Comparison of ENCODE assay signal across 9 cellular contexts in genomic region chr4:68297137-68297536, GRCh38. TPM values are rescaled to one million over a fixed set of nuclear protein-coding genes. Genes with fewer than 3 reads are reported as not detected.
"Had no signal": no experiment of that assay in that cellular context is flagged by ENCODE, and none has a peak within 500 bp of the region (broad histone marks: within the 10 kb centered on the region; RNA-seq: fewer than 3 reads in every experiment).

No MANE protein-coding gene starts in this region.

- ATAC-seq: GM12878 had no signal

- DNase-seq: GDM1, GF-D8 had no signal

- FAIRE-seq: G401.6, GM12878, GM12891, GM12892, GM18507, GM19239 had no signal

- H3K4me3 ChIP-seq: GM12878 had no signal

RNA-seq across cellular contexts. Expression of gene TMPRSS11B, which starts 51.6 kb away (rescaled TPM):
- total RNA-seq: G401, GM12878 had no signal
- polyA plus RNA-seq: GM12878 had no signal
